ENCODE assay signal across 21 cellular contexts in genomic region chr3:137471553-137472204, GRCh38.
"Had no signal": no experiment of that assay in that cellular context is flagged by ENCODE, and none has a peak within 500 bp of the region (broad histone marks: within the 10 kb centered on the region; RNA-seq: fewer than 3 reads in every experiment).

No MANE protein-coding gene starts in this region.

- H3K36me3 ChIP-seq: gastrocnemius medialis, left lung, lower lobe of right lung, thoracic aorta, tibial nerve, upper lobe of left lung had no signal

- H3K36me3 Mint-ChIP-seq: natural killer cell; stimulated activated naive B cell treated with anti-CD40 and anti-IgM and Interleukin-4, amounts not matched to agents 10 μg/mL and 1 μg/mL and 100 μg/mL, for 72 hours had no signal

- H3K4me3 Mint-ChIP-seq: natural killer cell; neural crest cell; stimulated activated naive B cell treated with anti-CD40 and anti-IgM and Interleukin-4, amounts not matched to agents 10 μg/mL and 1 μg/mL and 100 μg/mL, for 72 hours; stimulated activated naive CD8-positive, alpha-beta T cell treated with anti-CD3 and anti-CD28 coated beads, Interleukin-15, Interleukin-2, amounts not matched to agents 100 ng/mL and 50 ng/mL, for 24 hours had no signal

- H3K79me2 ChIP-seq: parathyroid adenoma had no signal

- DNase-seq: dorsolateral prefrontal cortex; effector CD4-positive, alpha-beta T cell; foreskin fibroblast; gastrocnemius medialis; head of caudate nucleus; left lung; lower lobe of right lung; natural killer cell; stimulated activated CD4-positive, alpha-beta T cell treated with anti-CD3 and anti-CD28 coated beads, Interleukin-2, amount 100 ng/mL, for 24 hours; stimulated activated CD4-positive, alpha-beta T cell treated with anti-CD3 and anti-CD28 coated beads, Interleukin-4, amount 100 ng/mL, for 24 hours; stimulated activated naive B cell treated with anti-CD40 and anti-IgM and Interleukin-4, amounts not matched to agents 10 μg/mL and 1 μg/mL and 100 μg/mL, for 72 hours; upper lobe of left lung had no signal

- H3K4me3 ChIP-seq: dorsolateral prefrontal cortex, gastrocnemius medialis, left lung, lower lobe of right lung, thoracic aorta, tibial nerve, upper lobe of left lung had no signal

- H3K27me3 ChIP-seq: dorsolateral prefrontal cortex, gastrocnemius medialis, left lung, tibial nerve, upper lobe of left lung had no signal

- H3K9me3 Mint-ChIP-seq: neural crest cell had no signal

- H3K27ac Mint-ChIP-seq: natural killer cell; progenitor cell of endocrine pancreas; stimulated activated naive B cell treated with anti-CD40 and anti-IgM and Interleukin-4, amounts not matched to agents 10 μg/mL and 1 μg/mL and 100 μg/mL, for 72 hours; stimulated activated naive CD8-positive, alpha-beta T cell treated with anti-CD3 and anti-CD28 coated beads, Interleukin-15, Interleukin-2, amounts not matched to agents 100 ng/mL and 50 ng/mL, for 24 hours had no signal

- H3K9ac ChIP-seq: parathyroid adenoma had no signal

- H3K9me3 ChIP-seq: gastrocnemius medialis, lower lobe of right lung, thoracic aorta, tibial nerve, upper lobe of left lung had no signal

- ATAC-seq: esophagus mucosa; gastrocnemius medialis; left lung; lower lobe of right lung; natural killer cell; sciatic nerve; stimulated activated naive B cell treated with anti-CD40 and anti-IgM and Interleukin-4, amounts not matched to agents 10 μg/mL and 1 μg/mL and 100 μg/mL, for 72 hours had no signal

- H3K4me1 ChIP-seq: left lung, lower lobe of right lung, tibial nerve, upper lobe of left lung had no signal

- H3K27me3 Mint-ChIP-seq: stimulated activated naive B cell treated with anti-CD40 and anti-IgM and Interleukin-4, amounts not matched to agents 10 μg/mL and 1 μg/mL and 100 μg/mL, for 72 hours; stimulated activated naive CD8-positive, alpha-beta T cell treated with anti-CD3 and anti-CD28 coated beads, Interleukin-15, Interleukin-2, amounts not matched to agents 100 ng/mL and 50 ng/mL, for 24 hours had no signal

- H3K27ac ChIP-seq: dorsolateral prefrontal cortex, epithelial cell of prostate, gastrocnemius medialis, left lung, lower lobe of right lung, parathyroid adenoma, thoracic aorta, tibial nerve, upper lobe of left lung had no signal

- H3K4me1 Mint-ChIP-seq: natural killer cell; stimulated activated naive B cell treated with anti-CD40 and anti-IgM and Interleukin-4, amounts not matched to agents 10 μg/mL and 1 μg/mL and 100 μg/mL, for 72 hours had no signal
